In genomic region chr5:137778772-137779564, GRCh38 we compare ENCODE assay signal across 9 cellular contexts. TPM values are rescaled to one million over a fixed set of nuclear protein-coding genes. Genes with fewer than 3 reads are reported as not detected.
A peak's percentile ranks its signal among the peaks of the same experiment; 100 is the strongest.
DNase-seq lines count a peak whose midpoint lies in the region; ATAC-seq, FAIRE-seq and TF ChIP-seq lines count a peak whose summit lies in the region.
"Had no signal": no experiment of that assay in that cellular context is flagged by ENCODE, and none has a peak within 500 bp of the region (broad histone marks: within the 10 kb centered on the region; RNA-seq: fewer than 3 reads in every experiment).

No MANE protein-coding gene starts in this region.

- H3K9me3 Mint-ChIP-seq in astrocyte (ENCODE audit: unreplicated experiment), result no peaks in the 10 kb centered on the region

- no peak overlapping the region for H2AFZ ChIP-seq in astrocyte (ENCODE audit: low read depth, low read length)

- no peak overlapping the region for H3K4me3 Mint-ChIP-seq in astrocyte (ENCODE audit: unreplicated experiment)

- H3K4me3 ChIP-seq in astrocyte (ENCODE audit: insufficient read depth, low read depth, low read length), result no peak overlapping the region
- no peak overlapping the region for H3K4me3 ChIP-seq in kidney epithelial cell (ENCODE audit: low read depth, low read length)
- H3K4me3 ChIP-seq: BLaER1 had no signal

- H3K27me3 ChIP-seq in astrocyte (ENCODE audit: insufficient read depth, low read length) (peaks cover 4% of the 10 kb centered on the region), kidney epithelial cell (ENCODE audit: control insufficient read depth, insufficient read depth, low read length) (no peaks in the 10 kb centered on the region)
- H3K27me3 ChIP-seq: BLaER1 had no signal

- no peaks in the 10 kb centered on the region for H3K79me2 ChIP-seq in astrocyte (ENCODE audit: insufficient read depth, low read length)

- no peak for FAIRE-seq in astrocyte (lab: Jason Lieb, UNC)

- no peak overlapping the region for H3K9ac ChIP-seq in astrocyte (ENCODE audit: low read length)
- H3K9ac ChIP-seq: BLaER1 had no signal

- H3K36me3 Mint-ChIP-seq in astrocyte (ENCODE audit: low read depth, unreplicated experiment), result no peaks in the 10 kb centered on the region

- peak; percentile 76 for TF ChIP-seq CTCF in astrocyte (IDR thresholded peaks at IDR 0.05; ENCODE audit: insufficient read depth, low read depth, low read length)
- TF ChIP-seq CTCF in kidney epithelial cell (IDR thresholded peaks at IDR 0.05; ENCODE audit: insufficient read depth, low read length, poor library complexity, severe bottlenecking), result peak; percentile 72

- no peak overlapping the region for H3K4me2 ChIP-seq in astrocyte (ENCODE audit: low read length)
- H3K4me2 ChIP-seq: BLaER1 had no signal

- no peak overlapping the region for H3K27ac Mint-ChIP-seq in astrocyte (ENCODE audit: unreplicated experiment)

- no peaks in the 10 kb centered on the region for H3K4me1 Mint-ChIP-seq in astrocyte (ENCODE audit: low read depth, unreplicated experiment)

- DNase-seq in DMS79 treated with DMSO at 0.1 percent for 48 hours (lab: John Stamatoyannopoulos, UW) (peak; percentile 6), DMS79 (lab: John Stamatoyannopoulos, UW) (no peak), NAMALWA (ENCODE audit: low spot score) (peak; percentile 70), astrocyte (ENCODE audit: low read depth) (peak; percentile 7), kidney epithelial cell (ENCODE audit: low read depth) (no peak), amygdala (lab: John Stamatoyannopoulos, UW) (no peak)
- DNase-seq in stimulated activated CD4-positive, alpha-beta T cell treated with anti-CD3 and anti-CD28 coated beads, Interleukin-2, amount 100 ng/mL, for 24 hours, result no peak

- H3K27ac ChIP-seq in astrocyte (ENCODE audit: low read depth, low read length), result no peak overlapping the region
- H3K27ac ChIP-seq: BLaER1 had no signal

- H3K36me3 ChIP-seq in astrocyte (ENCODE audit: insufficient read depth, low read length), result no peaks in the 10 kb centered on the region
- no peaks in the 10 kb centered on the region for H3K36me3 ChIP-seq in kidney epithelial cell (ENCODE audit: control insufficient read depth, insufficient read depth, low read length)
- H3K36me3 ChIP-seq: BLaER1 had no signal

- H3K9me3 ChIP-seq in astrocyte (ENCODE audit: insufficient read depth, low read depth, low read length), result no peaks in the 10 kb centered on the region
- H3K9me3 ChIP-seq: BLaER1 had no signal

- ATAC-seq in GM19463 (IDR thresholded peaks at IDR 0.05; ENCODE audit: unreplicated experiment), result no peak

- H3K27me3 Mint-ChIP-seq in astrocyte (ENCODE audit: low read depth, unreplicated experiment), result peaks cover 2% of the 10 kb centered on the region

- H4K20me1 ChIP-seq in astrocyte (ENCODE audit: insufficient read depth, low read length), result no peaks in the 10 kb centered on the region
- H4K20me1 ChIP-seq: BLaER1 had no signal

- H3K4me1 ChIP-seq in astrocyte (ENCODE audit: insufficient read depth, low read length), result no peaks in the 10 kb centered on the region
- H3K4me1 ChIP-seq: BLaER1 had no signal

RNA-seq across cellular contexts. Expression of gene HNRNPA0, which starts 24.8 kb away (rescaled TPM):
- total RNA-seq in astrocyte (29.5 and 30.2 TPM in 2 replicates), kidney epithelial cell (14.7 TPM in 2 replicates)

RNA-seq across cellular contexts. Expression of gene KLHL3, which starts 43.1 kb away (rescaled TPM):
- 8.9 and 11.8 TPM in 2 replicates for total RNA-seq in astrocyte
- total RNA-seq in kidney epithelial cell, result 1.6 and 2.8 TPM in 2 replicates

Comparison
In these comparisons a context has a peak if more than half of its experiments do, and no peak if none do; other contexts are left out.
1. DNase-seq: peak in DMS79 treated with DMSO at 0.1 percent for 48 hours (single experiment), NAMALWA (single experiment) and astrocyte (single experiment); none in DMS79 (single experiment), kidney epithelial cell (single experiment), stimulated activated CD4-positive, alpha-beta T cell treated with anti-CD3 and anti-CD28 coated beads, Interleukin-2, amount 100 ng/mL, for 24 hours (0 of 2) and amygdala (0 of 56).